In genomic region chr2:215384710-215385109, GRCh38 we compare ENCODE assay signal across 22 cellular contexts.
"Had no signal": no experiment of that assay in that cellular context is flagged by ENCODE, and none has a peak within 500 bp of the region (broad histone marks: within the 10 kb centered on the region; RNA-seq: fewer than 3 reads in every experiment).

No MANE protein-coding gene starts in this region.

- H3K27me3 ChIP-seq: dorsolateral prefrontal cortex, neutrophil, tibial nerve, upper lobe of left lung had no signal

- H3K36me3 ChIP-seq: neutrophil had no signal

- H3K4me3 ChIP-seq: dorsolateral prefrontal cortex, lung, mucosa of descending colon, psoas muscle, skin epidermis, thoracic aorta, tibial nerve, upper lobe of left lung had no signal

- H3K9me3 ChIP-seq: mucosa of descending colon, neutrophil, psoas muscle, thoracic aorta, tibial nerve, upper lobe of left lung had no signal

- ATAC-seq: left lobe of liver; mucosa of descending colon; natural killer cell treated with Interleukin-12 subunit alpha and Interleukin-12 subunit beta and Interleukin-15 and Interleukin-18, amount 100 ng/mL, for 72 hours; psoas muscle; right cardiac atrium; stimulated activated naive B cell treated with anti-CD40 and anti-IgM and Interleukin-4, amounts not matched to agents 10 μg/mL and 1 μg/mL and 100 μg/mL, for 72 hours had no signal

- H3K4me1 ChIP-seq: psoas muscle, tibial nerve had no signal

- H3K27ac ChIP-seq: dorsolateral prefrontal cortex, neutrophil, psoas muscle, skin epidermis, thoracic aorta, tibial nerve, upper lobe of left lung had no signal

- DNase-seq: dorsolateral prefrontal cortex; effector CD4-positive, alpha-beta T cell; head of caudate nucleus; kidney; mucosa of descending colon; naive B cell; psoas muscle; right cardiac atrium; stimulated activated CD4-positive, alpha-beta T cell treated with anti-CD3 and anti-CD28 coated beads, Interleukin-15, amount 100 ng/mL, for 24 hours; stimulated activated CD4-positive, alpha-beta T cell treated with anti-CD3 and anti-CD28 coated beads, Interleukin-2, amount 100 ng/mL, for 48 hours; stimulated activated naive B cell treated with anti-CD40 and anti-IgM and Interleukin-4, amounts not matched to agents 10 μg/mL and 1 μg/mL and 100 μg/mL, for 72 hours; upper lobe of left lung had no signal

- FAIRE-seq: colon, frontal cortex, kidney, urothelium cell line had no signal
